8 cellular contexts compared by ENCODE assay signal in the genomic region with DNA sequence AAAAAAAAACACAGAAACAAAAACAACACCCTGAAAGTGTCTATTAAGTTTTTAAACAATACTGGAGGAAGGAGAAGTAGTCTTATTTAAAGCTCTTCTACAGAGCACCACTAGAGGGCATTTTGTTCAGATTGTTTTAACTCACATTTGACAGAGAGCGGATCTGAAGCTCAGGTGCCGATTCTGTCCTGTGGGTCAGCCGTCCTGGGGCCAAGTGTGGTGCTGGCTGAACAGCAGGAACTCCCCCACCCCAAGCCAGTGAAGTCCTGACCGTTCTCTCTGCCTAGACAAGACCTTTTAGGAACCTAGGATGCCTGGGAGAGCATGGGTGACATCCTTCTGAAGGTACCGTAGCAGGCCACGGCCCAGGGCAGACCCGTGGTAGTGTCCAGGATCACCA. TPM values are rescaled to one million over a fixed set of nuclear protein-coding genes. Genes with fewer than 3 reads are reported as not detected.
DNase-seq lines count a peak whose midpoint lies in the region; TF ChIP-seq lines count a peak whose summit lies in the region.

No MANE protein-coding gene starts in this region.

- H3K36me3 ChIP-seq in SU-DHL-6 (ENCODE audit: low read length): peaks cover 20% of the 10 kb centered on the region
- H3K36me3 ChIP-seq in effector memory CD4-positive, alpha-beta T cell (ENCODE audit: control insufficient read depth, insufficient read depth, low read length): peaks cover 43% of the 10 kb centered on the region

- H3K27ac ChIP-seq in SU-DHL-6 (ENCODE audit: low read depth, low read length): no peak overlapping the region
- H3K27ac ChIP-seq in effector memory CD4-positive, alpha-beta T cell (ENCODE audit: insufficient read depth, low read length, poor library complexity, severe bottlenecking): no peak overlapping the region

- H3K4me2 ChIP-seq in SU-DHL-6 (ENCODE audit: low read depth, low read length, poor library complexity, severe bottlenecking): no peak overlapping the region

- no peaks in the 10 kb centered on the region for H3K27me3 ChIP-seq in SU-DHL-6 (ENCODE audit: low read length)
- no peaks in the 10 kb centered on the region for H3K27me3 ChIP-seq in effector memory CD4-positive, alpha-beta T cell (replicated peaks; ENCODE audit: control insufficient read depth, insufficient read depth, low read length, poor library complexity, severe bottlenecking)

- H3K9me3 ChIP-seq in SU-DHL-6 (ENCODE audit: insufficient read depth, low read length): peaks cover 4% of the 10 kb centered on the region; the same call in 1 of the 2 replicates
- H3K9me3 ChIP-seq in effector memory CD4-positive, alpha-beta T cell (ENCODE audit: control insufficient read depth, low read length): peaks cover 1% of the 10 kb centered on the region

- H4K20me1 ChIP-seq in SU-DHL-6 (ENCODE audit: low read depth, low read length): no peaks in the 10 kb centered on the region

- H3K9me3 Mint-ChIP-seq in activated CD4-positive, alpha-beta T cell treated with anti-CD3 and anti-CD28 coated beads, Interleukin-2, amount 10 ng/mL, durations not matched to agents 7 days and 5 days: peaks cover 12% of the 10 kb centered on the region

- peaks cover 43% of the 10 kb centered on the region for H3K4me1 Mint-ChIP-seq in activated CD4-positive, alpha-beta T cell treated with anti-CD3 and anti-CD28 coated beads, Interleukin-2, amount 10 ng/mL, durations not matched to agents 7 days and 5 days

- no peaks in the 10 kb centered on the region for H3K27me3 Mint-ChIP-seq in activated CD4-positive, alpha-beta T cell treated with anti-CD3 and anti-CD28 coated beads, Interleukin-2, amount 10 ng/mL, durations not matched to agents 7 days and 5 days

- no peaks in the 10 kb centered on the region for H3F3A ChIP-seq in SU-DHL-6 (ENCODE audit: insufficient read depth)

- POLR2A ChIA-PET in activated CD4-positive, alpha-beta T cell treated with anti-CD3 and anti-CD28 coated beads, Interleukin-2, amount 10 ng/mL, durations not matched to agents 7 days and 5 days (lab: Charles Lee): interaction anchor here (0.6 to 0.7 kb wide), 3 partner anchors 165 to 203 kb away, joined by 3 to 4 read pairs (median 4); a partner anchor contains a TSS

- peaks cover 56% of the 10 kb centered on the region for H3K36me3 Mint-ChIP-seq in activated CD4-positive, alpha-beta T cell treated with anti-CD3 and anti-CD28 coated beads, Interleukin-2, amount 10 ng/mL, durations not matched to agents 7 days and 5 days (ENCODE audit: low read depth)

- H3K27ac Mint-ChIP-seq in activated CD4-positive, alpha-beta T cell treated with anti-CD3 and anti-CD28 coated beads, Interleukin-2, amount 10 ng/mL, durations not matched to agents 7 days and 5 days: peak overlapping the region; percentile 79

- H3K9me2 ChIP-seq in SU-DHL-6 (replicated peaks; ENCODE audit: insufficient read depth, low read length): no peaks in the 10 kb centered on the region

- H3K9ac ChIP-seq in SU-DHL-6 (ENCODE audit: low read length): no peak overlapping the region

- no peak for DNase-seq in activated CD4-positive, alpha-beta T cell treated with anti-CD3 and anti-CD28 coated beads, Interleukin-2, amount 10 ng/mL, durations not matched to agents 7 days and 5 days
- DNase-seq in activated CD4-positive, alpha-beta T cell treated with anti-CD3 and anti-CD28 coated beads for 4 hours: no peak
- DNase-seq in M059J (ENCODE audit: low read depth) (peak; percentile 43), fibroblast of the aortic adventitia (ENCODE audit: low read depth) (peak; percentile 61), retinal pigment epithelial cell (ENCODE audit: low read depth) (no peak), activated gamma-delta T cell treated with Interleukin-2 at 50 U/mL for 16 hours (no peak)
- DNase-seq in effector memory CD4-positive, alpha-beta T cell: no peak

- no peak overlapping the region for H3K4me3 ChIP-seq in SU-DHL-6 (ENCODE audit: insufficient read depth, low read length, poor library complexity, severe bottlenecking)
- no peak overlapping the region for H3K4me3 ChIP-seq in fibroblast of the aortic adventitia (ENCODE audit: low read depth, low read length)
- H3K4me3 ChIP-seq in retinal pigment epithelial cell (ENCODE audit: low read length): no peak overlapping the region
- H3K4me3 ChIP-seq in effector memory CD4-positive, alpha-beta T cell (ENCODE audit: insufficient read depth, low read depth, low read length, poor library complexity, severe bottlenecking): no peak overlapping the region

- H2AFZ ChIP-seq in SU-DHL-6 (ENCODE audit: low read depth, low read length, severe bottlenecking): no peak overlapping the region

- peaks cover 16% of the 10 kb centered on the region for H3K4me1 ChIP-seq in effector memory CD4-positive, alpha-beta T cell (ENCODE audit: control insufficient read depth, insufficient read depth, low read length, poor library complexity, severe bottlenecking)

- peaks cover 12% of the 10 kb centered on the region for H3K79me2 ChIP-seq in SU-DHL-6 (ENCODE audit: insufficient read depth, low read length)

- H3K4me3 Mint-ChIP-seq in activated CD4-positive, alpha-beta T cell treated with anti-CD3 and anti-CD28 coated beads, Interleukin-2, amount 10 ng/mL, durations not matched to agents 7 days and 5 days: no peak overlapping the region

- CTCF ChIA-PET in activated CD4-positive, alpha-beta T cell treated with anti-CD3 and anti-CD28 coated beads, Interleukin-2, amount 10 ng/mL, durations not matched to agents 7 days and 5 days (lab: Charles Lee): interaction anchor here (0.6 to 1.7 kb wide), 17 partner anchors 10 to 933 kb away, joined by 3 to 11 read pairs (median 4); a partner anchor contains a TSS

- TF ChIP-seq CTCF in SU-DHL-6 (IDR thresholded peaks at IDR 0.05; ENCODE audit: insufficient read depth, low read length, poor library complexity, severe bottlenecking): peak; percentile 63
- peak; percentile 62 for TF ChIP-seq CTCF in fibroblast of the aortic adventitia (IDR thresholded peaks at IDR 0.05; ENCODE audit: insufficient read depth, low read length)
- TF ChIP-seq CTCF in retinal pigment epithelial cell (conservative IDR thresholded peaks at IDR 0.05; ENCODE audit: low read depth, low read length): peak; percentile 65

RNA-seq across cellular contexts. Expression of a gene that starts 3.9 kb away (rescaled TPM):
- 10 to 100 TPM; 65.5 to 79.0 TPM for total RNA-seq in activated CD4-positive, alpha-beta T cell treated with anti-CD3 and anti-CD28 coated beads, Interleukin-2, amount 10 ng/mL, durations not matched to agents 7 days and 5 days
- total RNA-seq in M059J (2014; rRNA removed; shearing (Covaris generic)): 32.2 and 36.7 TPM in 2 replicates
- 30.1 and 39.8 TPM in 2 replicates for total RNA-seq in fibroblast of the aortic adventitia (ENCODE audit: low replicate concordance)

Comparison
In these comparisons a context has a peak if more than half of its experiments do, and no peak if none do; other contexts are left out.
1. DNase-seq: peak in M059J (single experiment) and fibroblast of the aortic adventitia (single experiment); none in activated CD4-positive, alpha-beta T cell treated with anti-CD3 and anti-CD28 coated beads, Interleukin-2, amount 10 ng/mL, durations not matched to agents 7 days and 5 days (single experiment), activated CD4-positive, alpha-beta T cell treated with anti-CD3 and anti-CD28 coated beads for 4 hours (0 of 2), retinal pigment epithelial cell (single experiment), activated gamma-delta T cell treated with Interleukin-2 at 50 U/mL for 16 hours (single experiment) and effector memory CD4-positive, alpha-beta T cell (0 of 3).
2. Peak in every context shown above with its lines, with median percentiles within 50 percentile points of each other: CTCF ChIP-seq.